Comparison of ENCODE assay signal across 16 cellular contexts in genomic region chr2:127072380-127072779, GRCh38. TPM values are rescaled to one million over a fixed set of nuclear protein-coding genes. Genes with fewer than 3 reads are reported as not detected.
A peak's percentile ranks its signal among the peaks of the same experiment; 100 is the strongest.
DNase-seq lines count a peak whose midpoint lies in the region; ATAC-seq and TF ChIP-seq lines count a peak whose summit lies in the region.
"Had no signal": no experiment of that assay in that cellular context is flagged by ENCODE, and none has a peak within 500 bp of the region (broad histone marks: within the 10 kb centered on the region; RNA-seq: fewer than 3 reads in every experiment).

No MANE protein-coding gene starts in this region.

- TF ChIP-seq POLR2A in testis (IDR thresholded peaks at IDR 0.05) = no peak

- no peak overlapping the region for H3K4me3 Mint-ChIP-seq in natural killer cell
- no peak overlapping the region for H3K4me3 Mint-ChIP-seq in natural killer cell treated with Interleukin-12 subunit alpha and Interleukin-12 subunit beta and Interleukin-15 and Interleukin-18, amount 100 ng/mL, for 72 hours
- H3K4me3 Mint-ChIP-seq in neural progenitor cell = no peak overlapping the region

- no peaks in the 10 kb centered on the region for H4K20me1 ChIP-seq in neural progenitor cell (ENCODE audit: low read depth)

- no peaks in the 10 kb centered on the region for H3F3A ChIP-seq in neural progenitor cell (ENCODE audit: low read depth)

- 75 to 89% methylated on average over 10 of the region's 10 CpGs for WGBS in testis, 2 donors

- no peaks in the 10 kb centered on the region for H3K27me3 Mint-ChIP-seq in natural killer cell (ENCODE audit: low read depth in 2 of 2)
- no peaks in the 10 kb centered on the region for H3K27me3 Mint-ChIP-seq in natural killer cell treated with Interleukin-12 subunit alpha and Interleukin-12 subunit beta and Interleukin-15 and Interleukin-18, amount 100 ng/mL, for 72 hours
- peaks cover 2% of the 10 kb centered on the region for H3K27me3 Mint-ChIP-seq in neural progenitor cell (ENCODE audit: insufficient read depth, low read depth)

- intact Hi-C loops in natural killer cell (cut with micrococcal nuclease) (no loop called here), testis (cut with DNase I; ENCODE audit: low total_unique reads) (no loop called here)

- no peaks in the 10 kb centered on the region for H3K79me2 ChIP-seq in neural progenitor cell (ENCODE audit: low read depth)

- H3K36me3 ChIP-seq in neural progenitor cell (no peaks in the 10 kb centered on the region), testis (ENCODE audit: low read depth, missing control alignments) (no peaks in the 10 kb centered on the region)
- peaks cover 78% of the 10 kb centered on the region for H3K36me3 ChIP-seq in effector memory CD4-positive, alpha-beta T cell (ENCODE audit: control insufficient read depth, insufficient read depth, low read length)

- H3K36me3 Mint-ChIP-seq in natural killer cell = no peaks in the 10 kb centered on the region
- H3K36me3 Mint-ChIP-seq in natural killer cell treated with Interleukin-12 subunit alpha and Interleukin-12 subunit beta and Interleukin-15 and Interleukin-18, amount 100 ng/mL, for 72 hours = no peaks in the 10 kb centered on the region
- peaks cover 4% of the 10 kb centered on the region for H3K36me3 Mint-ChIP-seq in neural progenitor cell

- ATAC-seq in natural killer cell = no peak
- no peak for ATAC-seq in natural killer cell treated with Interleukin-12 subunit alpha and Interleukin-12 subunit beta and Interleukin-15 and Interleukin-18, amount 100 ng/mL, for 72 hours

- H2AFZ ChIP-seq in neural progenitor cell (replicated peaks) = no peak overlapping the region

- H3K27ac Mint-ChIP-seq in natural killer cell (peak overlapping the region; percentile 57 to 62), neural progenitor cell (peak overlapping the region; percentile 37)
- peak overlapping the region in 1 of 2 donors; percentile 54 for H3K27ac Mint-ChIP-seq in natural killer cell treated with Interleukin-12 subunit alpha and Interleukin-12 subunit beta and Interleukin-15 and Interleukin-18, amount 100 ng/mL, for 72 hours

- no peak for TF ChIP-seq CTCF in natural killer cell (IDR thresholded peaks at IDR 0.05)
- peak; percentile 45 for TF ChIP-seq CTCF in choroid plexus epithelial cell (conservative IDR thresholded peaks at IDR 0.05; ENCODE audit: low read depth, low read length)
- no peak for TF ChIP-seq CTCF in neural progenitor cell (IDR thresholded peaks at IDR 0.05)
- no peak for TF ChIP-seq CTCF in testis (IDR thresholded peaks at IDR 0.05)

- no peaks in the 10 kb centered on the region for H3K9me3 ChIP-seq in neural progenitor cell (ENCODE audit: low read depth)
- no peaks in the 10 kb centered on the region for H3K9me3 ChIP-seq in testis
- H3K9me3 ChIP-seq in effector memory CD4-positive, alpha-beta T cell (ENCODE audit: control insufficient read depth, low read length) = no peaks in the 10 kb centered on the region
- H3K9me3 ChIP-seq: heart right ventricle, sigmoid colon had no signal

- H3K9me3 Mint-ChIP-seq in natural killer cell (no peaks in the 10 kb centered on the region), neural progenitor cell (no peaks in the 10 kb centered on the region)
- H3K9me3 Mint-ChIP-seq in natural killer cell treated with Interleukin-12 subunit alpha and Interleukin-12 subunit beta and Interleukin-15 and Interleukin-18, amount 100 ng/mL, for 72 hours = no peaks in the 10 kb centered on the region

- H3K4me3 ChIP-seq in choroid plexus epithelial cell (ENCODE audit: low read depth, low read length) = no peak overlapping the region
- no peak overlapping the region for H3K4me3 ChIP-seq in neural progenitor cell
- no peak overlapping the region for H3K4me3 ChIP-seq in testis
- H3K4me3 ChIP-seq in effector memory CD4-positive, alpha-beta T cell (ENCODE audit: insufficient read depth, low read depth, low read length, poor library complexity, severe bottlenecking) = no peak overlapping the region
- H3K4me3 ChIP-seq: heart right ventricle, sigmoid colon had no signal

- DNase-seq in natural killer cell (no peak), choroid plexus epithelial cell (ENCODE audit: low read depth) (peak; percentile 48), neural progenitor cell (ENCODE audit: low spot score) (no peak), NCI-H526 treated with DMSO at 0.1 percent for 48 hours (lab: John Stamatoyannopoulos, UW) (no peak), testis (no peak)
- DNase-seq in natural killer cell treated with Interleukin-12 subunit alpha and Interleukin-12 subunit beta and Interleukin-15 and Interleukin-18, amount 100 ng/mL, for 72 hours (ENCODE audit: low spot score) = no peak
- no peak for DNase-seq in activated CD4-positive, alpha-beta T cell treated with anti-CD3 and anti-CD28 coated beads, Interleukin-2, amount 50 U/mL, for 48 hours
- no peak for DNase-seq in effector memory CD4-positive, alpha-beta T cell
- DNase-seq: activated gamma-delta T cell; heart right ventricle; left cardiac atrium; MM.1S; NCI-H82; sigmoid colon; stimulated activated naive CD4-positive, alpha-beta T cell; T-helper 9 cell had no signal

- peaks cover 48 to 69% of the 10 kb centered on the region in 2 donors for H3K4me1 Mint-ChIP-seq in natural killer cell
- H3K4me1 Mint-ChIP-seq in natural killer cell treated with Interleukin-12 subunit alpha and Interleukin-12 subunit beta and Interleukin-15 and Interleukin-18, amount 100 ng/mL, for 72 hours (ENCODE audit: low read depth in 2 of 2) = peaks cover 24 to 46% of the 10 kb centered on the region in 2 donors
- peaks cover 19% of the 10 kb centered on the region for H3K4me1 Mint-ChIP-seq in neural progenitor cell

- H3K4me1 ChIP-seq in neural progenitor cell (no peaks in the 10 kb centered on the region), testis (peaks cover 18% of the 10 kb centered on the region)
- H3K4me1 ChIP-seq in effector memory CD4-positive, alpha-beta T cell (ENCODE audit: control insufficient read depth, insufficient read depth, low read length, poor library complexity, severe bottlenecking) = peaks cover 4% of the 10 kb centered on the region

- H3K27ac ChIP-seq in neural progenitor cell (no peak overlapping the region), testis (no peak overlapping the region)
- H3K27ac ChIP-seq in effector memory CD4-positive, alpha-beta T cell (ENCODE audit: insufficient read depth, low read length, poor library complexity, severe bottlenecking) = no peak overlapping the region
- H3K27ac ChIP-seq: heart right ventricle, sigmoid colon had no signal

- H3K27me3 ChIP-seq in neural progenitor cell (no peaks in the 10 kb centered on the region), testis (no peaks in the 10 kb centered on the region)
- no peaks in the 10 kb centered on the region for H3K27me3 ChIP-seq in effector memory CD4-positive, alpha-beta T cell (replicated peaks; ENCODE audit: control insufficient read depth, insufficient read depth, low read length, poor library complexity, severe bottlenecking)
- H3K27me3 ChIP-seq: heart right ventricle, sigmoid colon had no signal

- H3K4me2 ChIP-seq in neural progenitor cell = no peak overlapping the region

- no peak overlapping the region for H3K9ac ChIP-seq in neural progenitor cell

RNA-seq across cellular contexts. Expression of gene BIN1, which starts 34.6 kb away (rescaled TPM):
- total RNA-seq in natural killer cell (100 to 1,000 TPM in 2 of 3 donors, 10 to 100 TPM in 1; 73.5 to 131 (median 107) TPM), neural progenitor cell (ENCODE audit: low replicate concordance) (26.9 and 55.9 TPM in 2 replicates), testis (10 to 100 TPM; 25.0 to 28.7 TPM)
- total RNA-seq in natural killer cell treated with Interleukin-12 subunit alpha and Interleukin-12 subunit beta and Interleukin-15 and Interleukin-18, amount 100 ng/mL, for 72 hours = 10 to 100 TPM; 18.0 to 35.9 TPM
- polyA plus RNA-seq in testis (ENCODE audit: insufficient read depth, low read depth, low replicate concordance) = 38.8 TPM
